Comparison of ENCODE assay signal across 8 cellular contexts in the genomic region with DNA sequence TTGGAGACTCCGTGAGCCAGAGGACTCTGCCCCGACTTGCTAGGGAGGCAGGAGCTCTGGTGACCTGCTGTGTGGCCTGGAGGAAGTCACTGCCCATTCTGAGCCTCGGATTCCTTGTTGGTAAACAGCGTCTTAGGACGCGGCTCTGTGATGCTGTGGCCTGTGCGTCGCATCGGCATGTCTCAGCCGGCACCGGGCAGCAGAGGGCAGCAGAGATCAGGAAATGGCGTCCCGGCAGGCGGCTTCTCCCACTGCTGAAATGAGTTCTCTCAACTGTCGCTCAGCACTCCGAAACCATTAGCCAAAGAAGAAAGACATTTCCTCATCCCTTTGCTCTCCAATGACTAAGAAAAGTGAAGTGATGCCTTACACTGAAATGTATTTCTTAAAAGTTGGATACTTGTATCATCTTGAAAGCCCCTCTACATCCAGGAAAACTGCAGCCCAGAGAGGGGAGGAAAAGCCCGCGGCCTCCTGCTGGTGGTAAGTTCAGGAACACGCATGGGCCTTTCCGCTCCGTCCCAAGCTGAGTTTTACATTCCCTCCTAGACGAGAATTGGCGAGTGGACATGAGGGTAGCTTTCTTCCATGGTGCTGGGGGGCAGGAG.
DNase-seq lines count a peak whose midpoint lies in the region; ATAC-seq and TF ChIP-seq lines count a peak whose summit lies in the region.

No MANE protein-coding gene starts in this region.

- no peak overlapping the region for H3K9ac ChIP-seq in PC-3 (ENCODE audit: low read length)

- H3K4me1 Mint-ChIP-seq in nephron = peaks cover 12% of the 10 kb centered on the region

- peak overlapping the region in 1 of 3 experiments; percentile 7 for H3K4me3 Mint-ChIP-seq in nephron

- TF ChIP-seq CTCF in PC-3 (conservative IDR thresholded peaks at IDR 0.05; ENCODE audit: low read depth, low read length) (peak; percentile 81), esophagus muscularis mucosa (IDR thresholded peaks at IDR 0.05) (peak; percentile 85 to 90 (median 90)), nephron (IDR thresholded peaks at IDR 0.05; ENCODE audit: unreplicated experiment in 3 of 3) (peak; percentile 84 to 92 (median 92))

- CTCF ChIA-PET in PC-3 (lab: Charles Lee) = no interaction called here

- no peaks in the 10 kb centered on the region for H3K4me1 ChIP-seq in PC-3 (ENCODE audit: insufficient read depth, low read length)
- H3K4me1 ChIP-seq in esophagus muscularis mucosa = peaks cover 2 to 26% (median 23%) of the 10 kb centered on the region in 4 donors

- 14% methylated on average over 23 of the region's 23 CpGs for WGBS in esophagus muscularis mucosa

- H3K9me3 ChIP-seq in PC-3 (ENCODE audit: low read length) (no peaks in the 10 kb centered on the region), esophagus muscularis mucosa (no peaks in the 10 kb centered on the region)

- peak; percentile 66 for ATAC-seq in GM19468 (IDR thresholded peaks at IDR 0.05; ENCODE audit: extremely low read depth, unreplicated experiment)
- peak; percentile 98 for ATAC-seq in PC-3

- intact Hi-C loops in PC-3 (cut with micrococcal nuclease) = loop anchor here (1.0 to 2.0 kb wide), 3 partner anchors 666 to 944 kb away; no protein-coding TSS in a partner anchor
- intact Hi-C loops in esophagus muscularis mucosa (cut with DNase I) = loop anchor here (2.0 to 5.0 kb wide), 4 partner anchors 666 to 959 kb away; no protein-coding TSS in a partner anchor

- H3K27ac ChIP-seq in PC-3 (ENCODE audit: low read length) (no peak overlapping the region), esophagus muscularis mucosa (replicated peaks in 1 of 4) (peak overlapping the region in 1 of 4 donors; percentile 35)

- H3K4me3 ChIP-seq in PC-3 (ENCODE audit: low read length) (no peak overlapping the region), esophagus muscularis mucosa (peak overlapping the region in 1 of 4 donors; percentile 15)

- peak overlapping the region in 2 of 3 experiments; percentile 14 to 80 for H3K27ac Mint-ChIP-seq in nephron

- no peaks in the 10 kb centered on the region for H3K79me2 ChIP-seq in PC-3 (ENCODE audit: low read length)

- H3K36me3 ChIP-seq in PC-3 (ENCODE audit: low read depth, low read length) (no peaks in the 10 kb centered on the region), esophagus muscularis mucosa (no peaks in the 10 kb centered on the region)

- no peak for TF ChIP-seq EP300 in esophagus muscularis mucosa (IDR thresholded peaks at IDR 0.05)

- H2AFZ ChIP-seq in PC-3 (ENCODE audit: low read length) = peak overlapping the region; percentile 56

- POLR2A ChIA-PET in PC-3 (lab: Charles Lee; ENCODE audit: unreplicated experiment) = no interaction called here

- peak; percentile 22 for DNase-seq in COR-L47 (lab: John Stamatoyannopoulos, UW)
- DNase-seq in HS-5 (ENCODE audit: low read depth) = peak; percentile 11
- DNase-seq in PC-3 = peak; percentile 71
- DNase-seq in activated T-cell treated with anti-CD3 and anti-CD28 coated beads, Interleukin-2, amount 50 U/mL, for 1 hour = peak; percentile 72
- no peak for DNase-seq in esophagus muscularis mucosa (ENCODE audit: extremely low spot score)
- peak; percentile 69 for DNase-seq in stimulated activated naive CD4-positive, alpha-beta T cell treated with Interleukin-2 at 50 U/mL for 16 hours (lab: John Stamatoyannopoulos, UW)

- H3K27me3 ChIP-seq in PC-3 (ENCODE audit: low read length) = no peaks in the 10 kb centered on the region
- peaks cover 0 to 6% (median 0%) of the 10 kb centered on the region in 4 donors for H3K27me3 ChIP-seq in esophagus muscularis mucosa

- H3K4me2 ChIP-seq in PC-3 (ENCODE audit: low read length) = peak overlapping the region; percentile 63

- no peaks in the 10 kb centered on the region for H3F3A ChIP-seq in PC-3 (ENCODE audit: low read length, unreplicated experiment)

- no peaks in the 10 kb centered on the region for H3K9me2 ChIP-seq in PC-3 (replicated peaks; ENCODE audit: low read length)

- no peaks in the 10 kb centered on the region for H4K20me1 ChIP-seq in PC-3 (ENCODE audit: low read length)

- no peaks in the 10 kb centered on the region for H3K36me3 Mint-ChIP-seq in nephron (ENCODE audit: low read depth)

- peaks cover 31% of the 10 kb centered on the region for H3K27me3 Mint-ChIP-seq in nephron (ENCODE audit: low read depth)

- H3K9me3 Mint-ChIP-seq in nephron = peaks cover 2% of the 10 kb centered on the region

- BruUV-seq in PC-3 (replicated peaks; lab: Mats Ljungman, UMichigan) = no TSS peak

- TF ChIP-seq POLR2A in esophagus muscularis mucosa (IDR thresholded peaks at IDR 0.05; ENCODE audit: low read depth) = no peak
